In the genomic region with DNA sequence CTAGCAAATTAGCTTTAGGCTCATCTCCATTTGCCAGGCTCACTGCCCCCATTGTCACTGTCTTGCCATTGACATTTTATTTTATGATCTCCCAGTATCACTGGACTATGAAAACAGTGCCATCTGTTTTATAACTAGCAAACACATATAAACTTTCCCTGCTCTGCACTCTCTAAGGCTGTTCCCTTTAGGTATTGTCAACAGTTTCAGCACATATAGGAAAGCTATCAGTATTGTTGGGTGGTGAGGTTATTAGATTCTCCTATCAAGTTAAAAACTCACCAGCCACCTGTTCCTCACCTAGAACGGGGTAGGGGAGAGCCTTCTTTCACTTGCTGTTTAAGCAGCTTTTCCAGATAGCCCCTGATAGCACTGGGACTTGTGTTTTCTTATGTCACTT, we compare ENCODE assay signal across 10 cellular contexts. TPM values are rescaled to one million over a fixed set of nuclear protein-coding genes. Genes with fewer than 3 reads are reported as not detected.
A peak's percentile ranks its signal among the peaks of the same experiment; 100 is the strongest.
DNase-seq lines count a peak whose midpoint lies in the region; ATAC-seq and TF ChIP-seq lines count a peak whose summit lies in the region.
"Had no signal": no experiment of that assay in that cellular context is flagged by ENCODE, and none has a peak within 500 bp of the region (broad histone marks: within the 10 kb centered on the region; RNA-seq: fewer than 3 reads in every experiment).

No MANE protein-coding gene starts in this region.

- H3K9me2 ChIP-seq in GM23338 (ENCODE audit: insufficient read depth), result no peaks in the 10 kb centered on the region; the same call in 1 of the 2 replicates
- H3K9me2 ChIP-seq in PC-9 (ENCODE audit: insufficient read depth), result no peaks in the 10 kb centered on the region

- in situ Hi-C loops in gastrocnemius medialis (cut with MboI; ENCODE audit: low sequenced_read_pairs in 4 of 4), result no loop called here

- POLR2A ChIA-PET in PC-9 (lab: Charles Lee; ENCODE audit: unreplicated experiment), result interaction anchor here (0.7 to 1.1 kb wide), 2 partner anchors 18 to 31 kb away, joined by 3 to 5 read pairs; no protein-coding TSS in a partner anchor

- 89 to 95% (median 94%) methylated on average over 1 of the region's 1 CpG for WGBS in ovary, 3 donors

- CTCF ChIA-PET in PC-9 (lab: Charles Lee), result interaction anchor here (0.6 to 0.9 kb wide), 3 partner anchors 17 to 71 kb away, joined by 4 to 6 read pairs (median 5); no protein-coding TSS in a partner anchor

- H3K9me3 ChIP-seq in PC-9 (ENCODE audit: insufficient read depth, low read depth) (no peaks in the 10 kb centered on the region), gastrocnemius medialis (no peaks in the 10 kb centered on the region), ovary (no peaks in the 10 kb centered on the region)
- H3K9me3 ChIP-seq: MG63 had no signal

- H3K36me3 ChIP-seq in GM23338 (ENCODE audit: insufficient read depth) (no peaks in the 10 kb centered on the region), PC-9 (ENCODE audit: low read depth) (peaks cover 10% of the 10 kb centered on the region), gastrocnemius medialis (peaks cover 4 to 91% of the 10 kb centered on the region in 2 donors), ovary (no peaks in the 10 kb centered on the region)

- H3K36me3 Mint-ChIP-seq in GM23338 (ENCODE audit: low read depth), result peaks cover 5% of the 10 kb centered on the region; the same call in 2 of the 3 replicates

- H3K9me3 Mint-ChIP-seq in GM23338, result no peaks in the 10 kb centered on the region

- no peak overlapping the region for H2AFZ ChIP-seq in GM23338
- H2AFZ ChIP-seq in PC-9, result no peak overlapping the region

- H3K79me2 ChIP-seq in GM23338 (replicated peaks; ENCODE audit: insufficient read depth), result no peaks in the 10 kb centered on the region
- H3K79me2 ChIP-seq in PC-9 (ENCODE audit: low read depth), result peaks cover 12% of the 10 kb centered on the region

- H3K4me3 ChIP-seq in GM23338 (no peak overlapping the region), PC-9 (no peak overlapping the region), gastrocnemius medialis (no peak overlapping the region), ovary (no peak overlapping the region)
- H3K4me3 ChIP-seq: MG63 had no signal

- intact Hi-C loops in PC-9 (cut with micrococcal nuclease; ENCODE audit: unreplicated experiment) (no loop called here), gastrocnemius medialis (cut with DNase I; ENCODE audit: low total_unique reads) (no loop called here), posterior vena cava (cut with DNase I) (no loop called here), ovary (cut with DNase I) (no loop called here)

- no peak for DNase-seq in GM23338 (ENCODE audit: low spot score)
- no peak for DNase-seq in PC-9
- no peak for DNase-seq in foreskin keratinocyte
- DNase-seq in gastrocnemius medialis, result no peak
- DNase-seq in posterior vena cava (ENCODE audit: low spot score), result no peak
- no peak for DNase-seq in retina
- DNase-seq in ovary, result no peak
- DNase-seq: GF-D8, MG63 had no signal

- H3K27ac ChIP-seq in GM23338 (ENCODE audit: low read depth) (peak overlapping the region; percentile 63; the same call in 1 of the 2 replicates), PC-9 (peak overlapping the region; percentile 97), foreskin keratinocyte (peak overlapping the region; percentile 96), gastrocnemius medialis (peak overlapping the region; percentile 29 to 81 (median 70)), ovary (no peak overlapping the region)

- TF ChIP-seq CTCF in GM23338 (conservative IDR thresholded peaks at IDR 0.05; ENCODE audit: low read depth in 2 of 2) (no peak), PC-9 (conservative IDR thresholded peaks at IDR 0.05) (no peak), foreskin keratinocyte (conservative IDR thresholded peaks at IDR 0.05) (no peak), gastrocnemius medialis (IDR thresholded peaks at IDR 0.05 in 4 of 5, conservative IDR thresholded peaks at IDR 0.05 in 1 of 5) (no peak), ovary (IDR thresholded peaks at IDR 0.05) (no peak)

- no peaks in the 10 kb centered on the region for H3F3A ChIP-seq in GM23338 (replicated peaks; ENCODE audit: low read depth)
- peaks cover 48% of the 10 kb centered on the region for H3F3A ChIP-seq in PC-9 (ENCODE audit: insufficient read depth, low read depth)

- ATAC-seq in GM23338, result no peak
- ATAC-seq in foreskin keratinocyte, result no peak
- ATAC-seq in gastrocnemius medialis, result no peak
- no peak for ATAC-seq in HG02763 (IDR thresholded peaks at IDR 0.05; ENCODE audit: unreplicated experiment)

- no peak overlapping the region for H3K4me2 ChIP-seq in GM23338
- H3K4me2 ChIP-seq in PC-9, result peak overlapping the region; percentile 23

- no peak for TF ChIP-seq EP300 in ovary (IDR thresholded peaks at IDR 0.05)

- no TSS peak for BruUV-seq in PC-9 (replicated peaks; lab: Mats Ljungman, UMichigan)

- H3K27me3 Mint-ChIP-seq in GM23338 (ENCODE audit: insufficient read depth, low read depth, poor library complexity), result peaks cover 7% of the 10 kb centered on the region

- TF ChIP-seq POLR2A in gastrocnemius medialis (IDR thresholded peaks at IDR 0.05), result no peak
- TF ChIP-seq POLR2A in ovary (IDR thresholded peaks at IDR 0.05), result no peak

- no peaks in the 10 kb centered on the region for H3K27me3 ChIP-seq in GM23338 (ENCODE audit: insufficient read depth)
- H3K27me3 ChIP-seq in PC-9 (ENCODE audit: insufficient read depth, low read depth), result no peaks in the 10 kb centered on the region
- H3K27me3 ChIP-seq in foreskin keratinocyte, result no peaks in the 10 kb centered on the region
- H3K27me3 ChIP-seq in gastrocnemius medialis, result no peaks in the 10 kb centered on the region
- no peaks in the 10 kb centered on the region for H3K27me3 ChIP-seq in ovary
- H3K27me3 ChIP-seq: MG63 had no signal

- H4K20me1 ChIP-seq in GM23338 (replicated peaks; ENCODE audit: insufficient read depth) (no peaks in the 10 kb centered on the region), PC-9 (ENCODE audit: insufficient read depth) (no peaks in the 10 kb centered on the region)

- H3K4me3 Mint-ChIP-seq in GM23338, result no peak overlapping the region

- peaks cover 12% of the 10 kb centered on the region for H3K4me1 Mint-ChIP-seq in GM23338

- H3K27ac Mint-ChIP-seq in GM23338, result peak overlapping the region; percentile 51; the same call in 1 of the 2 replicates

- H3K4me1 ChIP-seq in GM23338 (ENCODE audit: insufficient read depth), result peaks cover 9% of the 10 kb centered on the region
- peaks cover 46% of the 10 kb centered on the region for H3K4me1 ChIP-seq in PC-9 (replicated peaks; ENCODE audit: insufficient read depth)
- peaks cover 46% of the 10 kb centered on the region for H3K4me1 ChIP-seq in foreskin keratinocyte
- peaks cover 36 to 79% of the 10 kb centered on the region in 2 donors for H3K4me1 ChIP-seq in gastrocnemius medialis
- peaks cover 2% of the 10 kb centered on the region for H3K4me1 ChIP-seq in ovary (ENCODE audit: insufficient read depth)

TF ChIP-seq in GM23338, 12 proteins besides CTCF, POLR2A, EP300 and RAD21 (continues in another document):
- TF ChIP-seq NANOG (IDR thresholded peaks at IDR 0.05; ENCODE audit: borderline replicate concordance), result no peak
- TF ChIP-seq ZNF114 (CRISPR knock-in tag; IDR thresholded peaks at IDR 0.05), result no peak
- TF ChIP-seq EZH2phosphoT487 (IDR thresholded peaks at IDR 0.05; ENCODE audit: unreplicated experiment), result no peak
- TF ChIP-seq, protein P1, sequence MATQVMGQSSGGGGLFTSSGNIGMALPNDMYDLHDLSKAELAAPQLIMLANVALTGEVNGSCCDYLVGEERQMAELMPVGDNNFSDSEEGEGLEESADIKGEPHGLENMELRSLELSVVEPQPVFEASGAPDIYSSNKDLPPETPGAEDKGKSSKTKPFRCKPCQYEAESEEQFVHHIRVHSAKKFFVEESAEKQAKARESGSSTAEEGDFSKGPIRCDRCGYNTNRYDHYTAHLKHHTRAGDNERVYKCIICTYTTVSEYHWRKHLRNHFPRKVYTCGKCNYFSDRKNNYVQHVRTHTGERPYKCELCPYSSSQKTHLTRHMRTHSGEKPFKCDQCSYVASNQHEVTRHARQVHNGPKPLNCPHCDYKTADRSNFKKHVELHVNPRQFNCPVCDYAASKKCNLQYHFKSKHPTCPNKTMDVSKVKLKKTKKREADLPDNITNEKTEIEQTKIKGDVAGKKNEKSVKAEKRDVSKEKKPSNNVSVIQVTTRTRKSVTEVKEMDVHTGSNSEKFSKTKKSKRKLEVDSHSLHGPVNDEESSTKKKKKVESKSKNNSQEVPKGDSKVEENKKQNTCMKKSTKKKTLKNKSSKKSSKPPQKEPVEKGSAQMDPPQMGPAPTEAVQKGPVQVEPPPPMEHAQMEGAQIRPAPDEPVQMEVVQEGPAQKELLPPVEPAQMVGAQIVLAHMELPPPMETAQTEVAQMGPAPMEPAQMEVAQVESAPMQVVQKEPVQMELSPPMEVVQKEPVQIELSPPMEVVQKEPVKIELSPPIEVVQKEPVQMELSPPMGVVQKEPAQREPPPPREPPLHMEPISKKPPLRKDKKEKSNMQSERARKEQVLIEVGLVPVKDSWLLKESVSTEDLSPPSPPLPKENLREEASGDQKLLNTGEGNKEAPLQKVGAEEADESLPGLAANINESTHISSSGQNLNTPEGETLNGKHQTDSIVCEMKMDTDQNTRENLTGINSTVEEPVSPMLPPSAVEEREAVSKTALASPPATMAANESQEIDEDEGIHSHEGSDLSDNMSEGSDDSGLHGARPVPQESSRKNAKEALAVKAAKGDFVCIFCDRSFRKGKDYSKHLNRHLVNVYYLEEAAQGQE (IDR thresholded peaks at IDR 0.05; ENCODE audit: unreplicated experiment), result no peak
- TF ChIP-seq CREB1 (CRISPR knock-in tag; IDR thresholded peaks at IDR 0.05; ENCODE audit: low read depth), result no peak
- no peak for TF ChIP-seq POLR2AphosphoS5 (IDR thresholded peaks at IDR 0.05; ENCODE audit: low read depth)
- TF ChIP-seq ZNF331 (CRISPR knock-in tag; IDR thresholded peaks at IDR 0.05; ENCODE audit: low read depth), result no peak

RNA-seq across cellular contexts. Expression of gene CFLAR, which starts 32.5 kb away (rescaled TPM):
- total RNA-seq in GM23338 (2014; rRNA removed; shearing (Covaris generic)), result 15.1 and 16.2 TPM in 2 replicates
- polyA plus RNA-seq in GM23338 (2016; fragmentation: Nextera tagmentation; extraction: Ambion mirVana), result 10.0 and 10.1 TPM in 2 replicates
- 75.4 and 99.1 TPM in 2 replicates for total RNA-seq in PC-9 (2021)
- 38.0 and 44.2 TPM in 2 replicates for total RNA-seq in foreskin keratinocyte
- polyA plus RNA-seq in foreskin keratinocyte, result 17.2 and 22.2 TPM in 2 replicates
- total RNA-seq in gastrocnemius medialis, result 100 to 1,000 TPM; 298 to 491 (median 352) TPM
- 100 to 1,000 TPM; 140 to 142 TPM for total RNA-seq in posterior vena cava
- total RNA-seq in ovary, result 100 to 1,000 TPM in 1 of 7 donors, 10 to 100 TPM in 6; 50.0 to 111 (median 67.9) TPM
- polyA plus RNA-seq in ovary, result 10 to 100 TPM; 26.7 to 88.7 TPM

RNA-seq across cellular contexts. Expression of gene CASP10, which starts 34.5 kb away (rescaled TPM):
- total RNA-seq in GM23338 (2014; rRNA removed; shearing (Covaris generic)), result 2.9 and 3.5 TPM in 2 replicates
- polyA plus RNA-seq in GM23338 (2016; fragmentation: Nextera tagmentation; extraction: Ambion mirVana), result 1.9 and 2.4 TPM in 2 replicates
- 15.2 and 16.9 TPM in 2 replicates for total RNA-seq in PC-9 (2021)
- 6.1 and 6.5 TPM in 2 replicates for total RNA-seq in foreskin keratinocyte
- 2.4 and 2.7 TPM in 2 replicates for polyA plus RNA-seq in foreskin keratinocyte
- 1 to 10 TPM; 2.4 to 7.3 (median 3.6) TPM for total RNA-seq in gastrocnemius medialis
- 10 to 100 TPM in 1 of 2 donors, 1 to 10 TPM in 1; 8.4 to 12.7 TPM for total RNA-seq in posterior vena cava
- 10 to 100 TPM in 1 of 7 donors, 1 to 10 TPM in 6; 2.1 to 19.0 (median 3.8) TPM for total RNA-seq in ovary
- 1 to 10 TPM; 2.4 to 7.8 TPM for polyA plus RNA-seq in ovary

Comparison
In these comparisons a context has a peak if more than half of its experiments do, and no peak if none do; other contexts are left out.
1. H3K27ac ChIP-seq: peak in GM23338 (single experiment), PC-9 (single experiment), foreskin keratinocyte (single experiment) and gastrocnemius medialis (4 of 4); none in ovary (0 of 2).